Comparison of ENCODE assay signal across 8 cellular contexts in genomic region chr19:2785244-2786000, GRCh38. TPM values are rescaled to one million over a fixed set of nuclear protein-coding genes. Genes with fewer than 3 reads are reported as not detected.
DNase-seq lines count a peak whose midpoint lies in the region; ATAC-seq, FAIRE-seq and TF ChIP-seq lines count a peak whose summit lies in the region.

Gene THOP1 (plus strand): TSS chr19:2785503. CDS start chr19:2785663, 160 bp downstream.

- H3K4me3 ChIP-seq in colonic mucosa, result peak within 1 kb of the TSS; percentile 82

- H3K9ac ChIP-seq in colonic mucosa (ENCODE audit: low read depth in 2 of 2, low read length in 2 of 2), result peak within 1 kb of the TSS; percentile 77 to 90

- intact Hi-C loops in colonic mucosa (cut with DNase I), result no loop called here

- no peaks in the 10 kb centered on the region for H3K27me3 ChIP-seq in colonic mucosa

- peak; percentile 100 for DNase-seq in Ammon's horn (ENCODE audit: low spot score)
- peak; percentile 92 for DNase-seq in GM19239 (ENCODE audit: insufficient read length, low spot score)
- DNase-seq in NCI-H526 (lab: John Stamatoyannopoulos, UW), result peak; percentile 92 to 97
- DNase-seq in activated CD4-positive, alpha-beta T cell treated with anti-CD3 and anti-CD28 coated beads for 48 hours, result peak; percentile 100
- DNase-seq in colonic mucosa, result peak; percentile 98
- peak; percentile 99 for DNase-seq in kidney tubule cell (ENCODE audit: low spot score)
- peak; percentile 97 to 100 (median 100) for DNase-seq in stimulated activated CD4-positive, alpha-beta T cell treated with anti-CD3 and anti-CD28 coated beads, Interleukin-1b, Interleukin-23, amount 100 ng/mL, for 24 hours (ENCODE audit: low read depth in 4 of 4, low spot score in 1 of 4)

- H3K27ac ChIP-seq in colonic mucosa, result peak within 1 kb of the TSS; percentile 25

- ATAC-seq in HG03457 (IDR thresholded peaks at IDR 0.05; ENCODE audit: unreplicated experiment), result peak; percentile 40

- no peaks in the 10 kb centered on the region for H3K9me3 ChIP-seq in colonic mucosa

- FAIRE-seq in GM19239 (lab: Jason Lieb, UNC), result peak; percentile 99

- no peaks in the 10 kb centered on the region for H3K36me3 ChIP-seq in colonic mucosa

- TF ChIP-seq CTCF in colonic mucosa (IDR thresholded peaks at IDR 0.05), result no peak

- peaks cover 10% of the 10 kb centered on the region for H3K4me1 ChIP-seq in colonic mucosa

RNA-seq across cellular contexts. Expression of gene THOP1, which starts in this region (rescaled TPM):
- 100 to 1,000 TPM in 1 of 2 donors, 10 to 100 TPM in 1; 45.5 to 139 TPM for total RNA-seq in colonic mucosa

Comparison
In these comparisons a context has a peak if more than half of its experiments do, and no peak if none do; other contexts are left out.
1. Peak in every context shown above with its lines: DNase-seq, ATAC-seq, H3K4me3 ChIP-seq and H3K27ac ChIP-seq.